Comparison of ENCODE assay signal across 8 cellular contexts in the genomic region with DNA sequence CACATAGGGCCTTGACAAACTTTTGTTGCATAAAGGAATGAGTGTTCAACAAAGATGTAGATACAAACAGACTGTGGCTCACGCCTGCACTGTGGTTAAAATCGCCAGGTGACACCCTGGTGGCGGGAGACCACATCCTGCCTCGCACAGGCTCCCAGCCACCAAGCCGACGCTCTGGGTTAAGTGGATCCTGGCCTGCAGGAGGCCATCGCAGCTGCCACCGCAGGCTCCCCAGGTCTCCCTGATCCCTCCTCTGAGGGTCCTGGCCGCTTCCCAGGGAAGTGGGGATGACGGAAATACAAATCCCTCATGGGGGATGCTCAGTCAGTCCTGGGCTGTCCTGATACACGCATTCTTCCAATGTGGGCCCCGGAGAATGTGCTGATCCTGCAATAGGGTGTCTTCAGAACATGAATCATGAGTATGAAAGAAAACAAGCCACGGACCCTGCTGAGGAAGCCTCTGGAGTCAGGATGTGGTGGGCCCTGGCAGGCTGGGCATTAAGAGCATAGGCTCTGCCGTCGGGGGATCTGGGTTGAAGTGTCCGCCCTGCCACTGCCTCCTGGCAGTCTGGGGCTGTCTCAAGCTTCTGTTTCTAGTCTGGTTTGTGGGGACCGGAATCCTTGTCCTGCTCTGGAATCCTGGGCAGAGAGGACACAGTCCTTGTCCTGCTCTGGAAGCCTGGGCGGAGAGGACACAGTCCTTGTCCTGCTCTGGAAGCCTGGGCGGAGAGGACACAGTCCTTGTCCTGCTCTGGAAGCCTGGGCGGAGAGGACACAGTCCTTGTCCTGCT. TPM values are rescaled to one million over a fixed set of nuclear protein-coding genes. Genes with fewer than 3 reads are reported as not detected.
A peak's percentile ranks its signal among the peaks of the same experiment; 100 is the strongest.
DNase-seq lines count a peak whose midpoint lies in the region; TF ChIP-seq lines count a peak whose summit lies in the region.

No MANE protein-coding gene starts in this region.

- H3K27me3 ChIP-seq in H7 (ENCODE audit: control insufficient read depth, insufficient read depth, low read length) (no peaks in the 10 kb centered on the region; the same call in 1 of the 2 replicates), spleen (replicated peaks in 1 of 7) (peaks cover 0 to 23% (median 0%) of the 10 kb centered on the region in 7 donors)

- TF ChIP-seq POLR2A in spleen (IDR thresholded peaks at IDR 0.05) (no peak), erythroblast (IDR thresholded peaks at IDR 0.05; ENCODE audit: low read length) (no peak)

- WGBS in spleen, 5 donors = 31 to 43% (median 37%) methylated on average over 16 to 20 of the region's 20 CpGs

- DNase-seq in GM12865 (ENCODE audit: low read depth) = peak; percentile 82
- DNase-seq in H7 = peak; percentile 46
- peak; percentile 74 for DNase-seq in NCI-H510A treated with DMSO at 0.1 percent for 48 hours (lab: John Stamatoyannopoulos, UW)
- DNase-seq in activated T-helper 1 cell treated with anti-CD3 and anti-CD28 coated beads, Interleukin-2, amount 50 U/mL, for 16 hours (ENCODE audit: low read depth in 1 of 2, low spot score in 1 of 2) = peak; percentile 42 to 59
- peak; percentile 90 for DNase-seq in spleen
- no peak for DNase-seq in erythroblast (lab: John Stamatoyannopoulos, UW)
- DNase-seq in kidney tubule cell (ENCODE audit: low spot score) = no peak
- no peak for DNase-seq in midbrain (lab: John Stamatoyannopoulos, UW)

- H3K4me3 ChIP-seq in GM12865 (ENCODE audit: low read depth, low read length) (no peak overlapping the region), H7 (ENCODE audit: insufficient read depth, low read depth, low read length) (no peak overlapping the region), spleen (no peak overlapping the region)

- TF ChIP-seq CTCF in GM12865 (IDR thresholded peaks at IDR 0.05; ENCODE audit: insufficient read depth, low read depth, low read length, missing control alignments) (no peak), spleen (IDR thresholded peaks at IDR 0.05 in 8 of 11, conservative IDR thresholded peaks at IDR 0.05 in 3 of 11) (peak in 4 of 11 experiments; percentile 6 to 45 (median 36))

- no peaks in the 10 kb centered on the region for H3K9me3 ChIP-seq in spleen

- intact Hi-C loops in spleen (cut with DNase I; ENCODE audit: low total_unique reads) = no loop called here

- peaks cover 13 to 46% (median 39%) of the 10 kb centered on the region in 6 donors for H3K4me1 ChIP-seq in spleen

- peak overlapping the region in 1 of 8 donors; percentile 19 for H3K27ac ChIP-seq in spleen

- H3K36me3 ChIP-seq in H7 (replicated peaks; ENCODE audit: control insufficient read depth, insufficient read depth, low read length) (no peaks in the 10 kb centered on the region), spleen (no peaks in the 10 kb centered on the region)

RNA-seq across cellular contexts. Expression of a gene that starts 53.5 kb away (rescaled TPM):
- 1.3 and 3.3 TPM in 2 replicates for total RNA-seq in H7 (2014; rRNA removed; shearing (Covaris generic))
- total RNA-seq in spleen = 10 to 100 TPM in 1 of 7 donors, 1 to 10 TPM in 6; 3.8 to 10.0 (median 5.9) TPM
- polyA plus RNA-seq in spleen = 1 to 10 TPM; 1.8 to 6.9 (median 4.1) TPM

Comparison
In these comparisons a context has a peak if more than half of its experiments do, and no peak if none do; other contexts are left out.
1. DNase-seq: peak in GM12865 (single experiment), H7 (single experiment), NCI-H510A treated with DMSO at 0.1 percent for 48 hours (single experiment), activated T-helper 1 cell treated with anti-CD3 and anti-CD28 coated beads, Interleukin-2, amount 50 U/mL, for 16 hours (2 of 2) and spleen (single experiment); none in erythroblast (0 of 2), kidney tubule cell (single experiment) and midbrain (single experiment).